Comparison of ENCODE assay signal across 21 cellular contexts in genomic region chr7:112182749-112183148, GRCh38. TPM values are rescaled to one million over a fixed set of nuclear protein-coding genes. Genes with fewer than 3 reads are reported as not detected.
DNase-seq lines count a peak whose midpoint lies in the region; ATAC-seq and TF ChIP-seq lines count a peak whose summit lies in the region.
"Had no signal": no experiment of that assay in that cellular context is flagged by ENCODE, and none has a peak within 500 bp of the region (broad histone marks: within the 10 kb centered on the region; RNA-seq: fewer than 3 reads in every experiment).

No MANE protein-coding gene starts in this region.

- peak overlapping the region; percentile 46 for H3K27ac Mint-ChIP-seq in MCF 10A (ENCODE audit: low read depth, unreplicated experiment)
- H3K27ac Mint-ChIP-seq in HFFc6, result no peak overlapping the region
- H3K27ac Mint-ChIP-seq: mesothelial cell of epicardium; stimulated activated naive B cell treated with anti-CD40 and anti-IgM and Interleukin-4, amounts not matched to agents 10 μg/mL and 1 μg/mL and 100 μg/mL, for 72 hours; T-helper 2 cell treated with Interferon-gamma antibody and Interleukin-4, amounts not matched to agents 5 μg/mL and 100 μg/mL, for 36 hours had no signal

- ATAC-seq in heart right ventricle, result peak; percentile 34 to 86 (median 62)
- ATAC-seq: stimulated activated naive B cell treated with anti-CD40 and anti-IgM and Interleukin-4, amounts not matched to agents 10 μg/mL and 1 μg/mL and 100 μg/mL, for 72 hours; upper lobe of right lung had no signal

- no peak overlapping the region for H3K4me3 ChIP-seq in mammary epithelial cell (replicated peaks in 1 of 3; ENCODE audit: insufficient read depth in 1 of 3, low read depth in 2 of 3, low read length in 3 of 3)
- H3K4me3 ChIP-seq in heart right ventricle, result no peak overlapping the region
- H3K4me3 ChIP-seq: gastrocnemius medialis, upper lobe of right lung had no signal

- H2AFZ ChIP-seq in mammary epithelial cell (ENCODE audit: low read depth, low read length), result no peak overlapping the region

- no peaks in the 10 kb centered on the region for H3K4me1 ChIP-seq in mammary epithelial cell (ENCODE audit: insufficient read depth, low read length)
- peaks cover 0 to 79% (median 60%) of the 10 kb centered on the region in 9 donors for H3K4me1 ChIP-seq in heart right ventricle

- H3K9me3 ChIP-seq in mammary epithelial cell (replicated peaks; ENCODE audit: insufficient read depth, low read length), result no peaks in the 10 kb centered on the region
- H3K9me3 ChIP-seq in heart right ventricle, result no peaks in the 10 kb centered on the region
- H3K9me3 ChIP-seq: gastrocnemius medialis, upper lobe of right lung had no signal

- H3K36me3 ChIP-seq in mammary epithelial cell (ENCODE audit: insufficient read depth, low read length) (no peaks in the 10 kb centered on the region), heart right ventricle (no peaks in the 10 kb centered on the region)
- H3K36me3 ChIP-seq: gastrocnemius medialis, upper lobe of right lung had no signal

- no peaks in the 10 kb centered on the region for H4K20me1 ChIP-seq in mammary epithelial cell (ENCODE audit: insufficient read depth, low read length)

- H3K27me3 Mint-ChIP-seq in MCF 10A (ENCODE audit: insufficient read depth, unreplicated experiment) (no peaks in the 10 kb centered on the region), HFFc6 (ENCODE audit: insufficient read depth) (peaks cover 7% of the 10 kb centered on the region)

- dilution Hi-C loops in mammary epithelial cell (cut with HindIII; ENCODE audit: low sequenced_read_pairs), result no loop called here

- H3K27me3 ChIP-seq in mammary epithelial cell (ENCODE audit: insufficient read depth, low read length) (no peaks in the 10 kb centered on the region), heart right ventricle (no peaks in the 10 kb centered on the region)
- H3K27me3 ChIP-seq: gastrocnemius medialis, upper lobe of right lung had no signal

- DNase-seq in MCF 10A (ENCODE audit: unreplicated experiment), result no peak
- DNase-seq in mammary epithelial cell, result no peak
- peak; percentile 42 to 71 for DNase-seq in heart right ventricle
- peak; percentile 89 for DNase-seq in midbrain (lab: John Stamatoyannopoulos, UW)
- DNase-seq in posterior vena cava (ENCODE audit: low spot score), result no peak
- no peak for DNase-seq in NCI-H774 (lab: John Stamatoyannopoulos, UW)
- DNase-seq in HFFc6, result no peak
- no peak for DNase-seq in RKO (ENCODE audit: low spot score)
- DNase-seq: activated CD4-positive, CD25-positive, alpha-beta regulatory T cell treated with anti-CD3 and anti-CD28 coated beads, Interleukin-2, amount 50 U/mL, for 72 hours; activated CD8-positive, alpha-beta memory T cell treated with anti-CD3 and anti-CD28 coated beads, Interleukin-2, amount 50 U/mL, for 48 hours; activated gamma-delta T cell treated with Interleukin-2 at 50 U/mL for 16 hours; CD4-positive, alpha-beta memory T cell; cortex of kidney; gastrocnemius medialis; NCI-H1417 treated with DMSO at 0.1 percent for 48 hours; NCI-H2227 treated with DMSO at 0.1 percent for 48 hours; stimulated activated naive B cell treated with anti-CD40 and anti-IgM and Interleukin-4, amounts not matched to agents 10 μg/mL and 1 μg/mL and 100 μg/mL, for 72 hours; upper lobe of right lung had no signal

- in situ Hi-C loops in mammary epithelial cell (cut with MboI; ENCODE audit: low sequenced_read_pairs in 2 of 2), result no loop called here

- peaks cover 62% of the 10 kb centered on the region for H3K79me2 ChIP-seq in mammary epithelial cell (ENCODE audit: insufficient read depth, low read length)

- H3K4me1 Mint-ChIP-seq in MCF 10A (ENCODE audit: insufficient read depth, unreplicated experiment) (peaks cover 14% of the 10 kb centered on the region), HFFc6 (ENCODE audit: low read depth) (peaks cover 25% of the 10 kb centered on the region)
- H3K4me1 Mint-ChIP-seq: CD4-positive, alpha-beta memory T cell had no signal

- no peaks in the 10 kb centered on the region for H3K9me3 Mint-ChIP-seq in MCF 10A (ENCODE audit: unreplicated experiment)
- no peaks in the 10 kb centered on the region for H3K9me3 Mint-ChIP-seq in HFFc6
- H3K9me3 Mint-ChIP-seq: CD4-positive, alpha-beta memory T cell; mesothelial cell of epicardium; stimulated activated naive B cell treated with anti-CD40 and anti-IgM and Interleukin-4, amounts not matched to agents 10 μg/mL and 1 μg/mL and 100 μg/mL, for 72 hours; T-helper 2 cell treated with Interferon-gamma antibody and Interleukin-4, amounts not matched to agents 5 μg/mL and 100 μg/mL, for 36 hours had no signal

- no peak overlapping the region for H3K9ac ChIP-seq in mammary epithelial cell (ENCODE audit: insufficient read depth, low read length)

- no peak overlapping the region for H3K27ac ChIP-seq in mammary epithelial cell (ENCODE audit: insufficient read depth, low read depth, low read length)
- H3K27ac ChIP-seq in heart right ventricle, result peak overlapping the region in 3 of 10 donors; percentile 7 to 49 (median 33)
- H3K27ac ChIP-seq: epithelial cell of prostate, upper lobe of right lung had no signal

- BruUV-seq in MCF 10A (replicated peaks; lab: Mats Ljungman, UMichigan) (no TSS peak), mammary epithelial cell (replicated peaks; lab: Mats Ljungman, UMichigan) (no TSS peak)

- no peak for TF ChIP-seq CTCF in MCF 10A (IDR thresholded peaks at IDR 0.05; ENCODE audit: unreplicated experiment)
- TF ChIP-seq CTCF in mammary epithelial cell (conservative IDR thresholded peaks at IDR 0.05 in 1 of 2, IDR thresholded peaks at IDR 0.05 in 1 of 2; ENCODE audit: extremely low read depth in 1 of 2, insufficient read depth in 1 of 2, low read depth in 1 of 2, low read length in 2 of 2), result no peak
- TF ChIP-seq CTCF in heart right ventricle (IDR thresholded peaks at IDR 0.05), result no peak
- TF ChIP-seq CTCF in HFFc6 (IDR thresholded peaks at IDR 0.05), result no peak

- H3K4me3 Mint-ChIP-seq in MCF 10A (ENCODE audit: unreplicated experiment), result no peak overlapping the region
- H3K4me3 Mint-ChIP-seq in HFFc6, result no peak overlapping the region
- H3K4me3 Mint-ChIP-seq: CD4-positive, alpha-beta memory T cell; mesothelial cell of epicardium; stimulated activated naive B cell treated with anti-CD40 and anti-IgM and Interleukin-4, amounts not matched to agents 10 μg/mL and 1 μg/mL and 100 μg/mL, for 72 hours; T-helper 2 cell treated with Interferon-gamma antibody and Interleukin-4, amounts not matched to agents 5 μg/mL and 100 μg/mL, for 36 hours had no signal

- WGBS in mammary epithelial cell (ENCODE audit: low coverage, missing lambda C conversion rate), result 98% methylated on average over 5 of the region's 5 CpGs
- 48 to 58% methylated on average over 5 of the region's 5 CpGs for WGBS in heart right ventricle, 2 donors

- CTCF ChIA-PET in MCF 10A (lab: Yijun Ruan, JAX) (interaction anchor here (1.4 kb wide), 1 partner anchor 429 kb away, joined by 4 read pairs; no protein-coding TSS in a partner anchor), mammary epithelial cell (lab: Charles Lee; ENCODE audit: low non-redundant PET) (no interaction called here)

- H3K36me3 Mint-ChIP-seq in MCF 10A (ENCODE audit: insufficient read depth, unreplicated experiment), result no peaks in the 10 kb centered on the region
- no peaks in the 10 kb centered on the region for H3K36me3 Mint-ChIP-seq in HFFc6 (ENCODE audit: low read depth)
- H3K36me3 Mint-ChIP-seq: CD4-positive, alpha-beta memory T cell; mesothelial cell of epicardium; stimulated activated naive B cell treated with anti-CD40 and anti-IgM and Interleukin-4, amounts not matched to agents 10 μg/mL and 1 μg/mL and 100 μg/mL, for 72 hours had no signal

- H3K4me2 ChIP-seq in mammary epithelial cell (ENCODE audit: insufficient read depth, low read depth, low read length), result no peak overlapping the region

- intact Hi-C loops in MCF 10A (cut with micrococcal nuclease) (no loop called here), mammary epithelial cell (cut with micrococcal nuclease) (no loop called here), heart right ventricle (cut with DNase I) (loop anchor here in 1 of 10 donors (10.0 kb wide), 1 partner anchor 88 kb away; no protein-coding TSS in a partner anchor), posterior vena cava (cut with DNase I) (no loop called here)

- POLR2A ChIA-PET in MCF 10A (lab: Yijun Ruan, JAX), result no interaction called here

RNA-seq across cellular contexts. Expression of gene DOCK4, which starts 23.4 kb away (rescaled TPM):
- total RNA-seq in MCF 10A (2022), result 28.0 and 31.4 TPM in 2 replicates
- total RNA-seq in mammary epithelial cell, result 10 to 100 TPM in 1 of 2 donors, 1 to 10 TPM in 1; 7.5 to 22.2 TPM
- 8.7 TPM for polyA plus RNA-seq in mammary epithelial cell
- 58.4 TPM for polyA minus RNA-seq in mammary epithelial cell
- 10 to 100 TPM; 10.8 to 26.8 (median 16.4) TPM for total RNA-seq in heart right ventricle
- polyA plus RNA-seq in heart right ventricle, result 1 to 10 TPM; 2.6 to 9.7 TPM
- total RNA-seq in posterior vena cava, result 10 to 100 TPM; 26.1 TPM
- total RNA-seq in HFFc6 (2021; fragmentation: NEBNext Ultra II Directional; extraction: Animal tissue kit (Norgen Biotek cat#: 25700)), result 1 to 10 TPM; 2.2 to 3.9 (median 3.3) TPM

RNA-seq across cellular contexts. Expression of gene ZNF277, which starts 23.7 kb away (rescaled TPM):
- total RNA-seq in MCF 10A (2022), result 17.1 and 19.9 TPM in 2 replicates
- total RNA-seq in mammary epithelial cell, result 10 to 100 TPM; 18.9 to 36.0 TPM
- 11.8 TPM for polyA plus RNA-seq in mammary epithelial cell
- polyA minus RNA-seq in mammary epithelial cell, result not detected
- total RNA-seq in heart right ventricle, result 10 to 100 TPM; 14.1 to 25.7 (median 17.6) TPM
- 10 to 100 TPM in 1 of 2 donors, 1 to 10 TPM in 1; 7.7 to 16.0 TPM for polyA plus RNA-seq in heart right ventricle
- 10 to 100 TPM; 15.0 to 19.8 TPM for total RNA-seq in posterior vena cava
- 10 to 100 TPM in 5 of 6 experiments, 1 to 10 TPM in 1; 9.5 to 14.6 (median 13.5) TPM for total RNA-seq in HFFc6 (2021; fragmentation: NEBNext Ultra II Directional; extraction: Animal tissue kit (Norgen Biotek cat#: 25700))

Comparison
In these comparisons a context has a peak if more than half of its experiments do, and no peak if none do; other contexts are left out.
1. DNase-seq: peak in heart right ventricle (2 of 2) and midbrain (single experiment); none in MCF 10A (single experiment), mammary epithelial cell (single experiment), posterior vena cava (single experiment), NCI-H774 (single experiment), HFFc6 (single experiment) and RKO (single experiment).